10 cellular contexts compared by ENCODE assay signal in the genomic region with DNA sequence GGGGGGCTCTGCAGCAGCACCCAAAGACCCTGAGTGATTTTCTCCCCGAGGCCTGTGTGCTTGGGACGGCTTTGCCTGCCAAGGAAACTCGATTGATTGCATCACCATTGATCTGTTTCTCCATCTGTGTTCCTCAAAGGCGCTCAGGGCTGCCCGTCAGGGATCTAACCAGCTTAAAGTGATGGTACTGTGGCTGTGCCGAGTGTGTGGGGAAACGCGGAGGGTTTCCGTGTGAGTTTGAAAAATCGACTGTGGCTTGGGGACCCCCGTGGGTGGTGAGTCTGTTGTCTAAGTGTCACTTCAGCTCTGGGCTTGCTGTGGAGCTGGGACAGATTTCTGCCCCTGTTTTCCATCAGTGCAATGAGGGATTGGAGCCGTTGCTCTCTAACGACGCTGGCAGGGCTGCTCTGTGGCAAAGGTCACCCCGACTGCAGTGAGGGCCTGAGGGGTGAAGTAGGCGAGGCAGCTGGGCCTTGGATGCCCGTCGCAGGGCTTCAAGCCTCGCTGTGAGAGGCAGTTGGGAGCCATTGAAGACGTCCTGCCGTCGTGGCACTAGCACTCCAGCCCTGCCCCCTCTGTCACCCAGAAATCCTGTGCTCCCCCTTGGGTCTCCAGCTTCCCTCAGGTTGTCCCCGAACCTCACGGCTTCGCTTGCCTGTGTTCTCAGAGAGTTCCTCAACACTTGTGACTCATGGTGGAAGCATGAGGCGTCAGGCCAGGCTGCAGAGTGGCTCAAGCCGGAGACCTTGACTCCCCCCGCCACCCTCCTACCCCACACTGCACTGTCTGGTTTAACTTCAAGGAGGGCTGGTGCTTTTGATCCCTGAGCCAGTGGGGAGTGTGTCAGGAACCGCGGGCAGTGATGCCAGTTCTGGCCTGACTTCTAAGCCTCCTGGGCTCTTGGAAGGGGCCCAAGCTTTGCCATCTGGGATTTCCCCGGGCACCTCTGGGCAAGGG. TPM values are rescaled to one million over a fixed set of nuclear protein-coding genes. Genes with fewer than 3 reads are reported as not detected.
DNase-seq lines count a peak whose midpoint lies in the region; FAIRE-seq and TF ChIP-seq lines count a peak whose summit lies in the region.
"Had no signal": no experiment of that assay in that cellular context is flagged by ENCODE, and none has a peak within 500 bp of the region (broad histone marks: within the 10 kb centered on the region; RNA-seq: fewer than 3 reads in every experiment).

No MANE protein-coding gene starts in this region.

- H3K4me1 ChIP-seq in H1 (replicated peaks in 1 of 4; ENCODE audit: control insufficient read depth in 3 of 4, insufficient read depth in 4 of 4, low read length in 3 of 4) (peaks cover 0 to 12% (median 2%) of the 10 kb centered on the region in 4 experiments; a peak in 4 of 7 replicates), ovary (ENCODE audit: insufficient read depth) (peaks cover 13% of the 10 kb centered on the region)

- intact Hi-C loops in Calu3 (cut with micrococcal nuclease; ENCODE audit: unreplicated experiment): no loop called here
- intact Hi-C loops in ovary (cut with DNase I): no loop called here
- intact Hi-C loops in CD14-positive monocyte (cut with micrococcal nuclease): no loop called here

- TF ChIP-seq POLR2A in H1 (IDR thresholded peaks at IDR 0.05; ENCODE audit: control extremely low read depth in 1 of 2, low read depth in 2 of 2, low read length in 2 of 2) (no peak), ovary (IDR thresholded peaks at IDR 0.05) (no peak)

- H3K36me3 ChIP-seq in H1 (ENCODE audit: control insufficient read depth in 2 of 4, insufficient read depth in 4 of 4, low read length in 3 of 4) (no peaks in the 10 kb centered on the region), ovary (no peaks in the 10 kb centered on the region)

- no peaks in the 10 kb centered on the region for H3K23me2 ChIP-seq in H1 (ENCODE audit: low read depth, low read length)

- DNase-seq in Calu3 (peak; percentile 76), NCI-H1092 (lab: John Stamatoyannopoulos, UW) (peak; percentile 64), H1 (ENCODE audit: low read depth in 1 of 2, low spot score in 2 of 2) (no peak), ovary (peak; percentile 72 to 90 (median 79)), NOMO-1 treated with DMSO at 0.1 percent for 48 hours (lab: John Stamatoyannopoulos, UW; ENCODE audit: unreplicated experiment) (no peak), NCI-H345 treated with DMSO at 0.1 percent for 48 hours (lab: John Stamatoyannopoulos, UW; ENCODE audit: unreplicated experiment) (no peak), CD14-positive monocyte (ENCODE audit: low spot score) (no peak)
- DNase-seq in stimulated activated naive CD4-positive, alpha-beta T cell treated with Interleukin-2 at 50 U/mL for 16 hours (lab: John Stamatoyannopoulos, UW): no peak
- DNase-seq: NCI-H1436; stimulated activated naive CD8-positive, alpha-beta T cell treated with anti-CD3 and anti-CD28 coated beads, Interleukin-15, Interleukin-2, amounts not matched to agents 100 U/mL and 50 U/mL, for 24 hours had no signal

- no peaks in the 10 kb centered on the region for H4K20me1 ChIP-seq in H1 (replicated peaks in 1 of 2; ENCODE audit: control insufficient read depth in 1 of 2, insufficient read depth in 2 of 2, low read length in 2 of 2)

- no peak overlapping the region for H2AK5ac ChIP-seq in H1 (ENCODE audit: low read depth, low read length)

- H3K27ac ChIP-seq in H1 (ENCODE audit: low read depth, low read length): no peak overlapping the region
- H3K27ac ChIP-seq in ovary: peak overlapping the region in 1 of 2 donors; percentile 26

- H3K9ac ChIP-seq in H1 (replicated peaks in 1 of 4; ENCODE audit: extremely low read depth in 1 of 4, low read depth in 3 of 4, low read length in 3 of 4): no peak overlapping the region

- no peak overlapping the region for H3K56ac ChIP-seq in H1 (replicated peaks; ENCODE audit: insufficient read length, low read depth, low read length)

- H4K5ac ChIP-seq in H1 (ENCODE audit: insufficient read length, low read depth, low read length): no peak overlapping the region

- H3K9me3 ChIP-seq in H1 (ENCODE audit: insufficient read depth in 2 of 2, low read depth in 1 of 2, low read length in 1 of 2) (no peaks in the 10 kb centered on the region), ovary (no peaks in the 10 kb centered on the region)

- no peaks in the 10 kb centered on the region for H3K36me3 Mint-ChIP-seq in Calu3 (ENCODE audit: insufficient read depth, unreplicated experiment)
- no peaks in the 10 kb centered on the region for H3K36me3 Mint-ChIP-seq in CD14-positive monocyte

- no TSS peak for BruUV-seq in Calu3 (replicated peaks; lab: Mats Ljungman, UMichigan)

- TF ChIP-seq CTCF in Calu3 (IDR thresholded peaks at IDR 0.05; ENCODE audit: unreplicated experiment) (no peak), H1 (IDR thresholded peaks at IDR 0.05; ENCODE audit: control extremely low read depth in 1 of 3, insufficient read depth in 1 of 3, low read depth in 1 of 3, low read length in 3 of 3) (no peak), ovary (IDR thresholded peaks at IDR 0.05) (no peak), CD14-positive monocyte (IDR thresholded peaks at IDR 0.05) (no peak)

- no peak for TF ChIP-seq RAD21 in H1 (IDR thresholded peaks at IDR 0.05 in 1 of 2, conservative IDR thresholded peaks at IDR 0.05 in 1 of 2; ENCODE audit: low read depth in 2 of 2, low read length in 2 of 2)

- CTCF ChIA-PET in Calu3 (lab: Charles Lee): interaction anchor here (0.5 to 1.3 kb wide), 3 partner anchors 11 to 917 kb away, joined by 3 to 5 read pairs (median 4); no protein-coding TSS in a partner anchor
- CTCF ChIA-PET in H1 (lab: Charles Lee; ENCODE audit: partially characterized antibody): interaction anchor here (0.6 to 1.6 kb wide), 5 partner anchors 15 to 340 kb away, joined by 3 to 4 read pairs (median 3); no protein-coding TSS in a partner anchor

- no peak overlapping the region for H3K23ac ChIP-seq in H1 (ENCODE audit: insufficient read length)

- 81% methylated on average over 30 of the region's 31 CpGs; no CpG with 5 or more reads in 1 of the 2 experiments for WGBS in H1 (ENCODE audit: extremely low coverage in 1 of 2, insufficient coverage in 1 of 2, insufficient read length in 1 of 2, insufficient replicate concordance in 2 of 2, low coverage in 1 of 2, low lambda C conversion rate in 2 of 2, missing lambda C conversion rate in 1 of 2), 2 experiments
- 32 to 40% (median 33%) methylated on average over 31 of the region's 31 CpGs for WGBS in ovary, 3 donors

- POLR2A ChIA-PET in H1 (lab: Charles Lee; ENCODE audit: partially characterized antibody): interaction anchor here (0.6 kb wide), 1 partner anchor 50 kb away, joined by 3 read pairs; no protein-coding TSS in a partner anchor

- H3K79me2 ChIP-seq in H1 (ENCODE audit: control insufficient read depth in 1 of 2, insufficient read depth in 2 of 2, low read length in 2 of 2): no peaks in the 10 kb centered on the region

- H3K4me3 ChIP-seq in H1 (ENCODE audit: extremely low read depth in 1 of 4, insufficient read depth in 2 of 4, low read depth in 3 of 4, low read length in 4 of 4) (no peak overlapping the region), ovary (no peak overlapping the region)

- H3K27me3 Mint-ChIP-seq in Calu3 (ENCODE audit: unreplicated experiment) (peaks cover 38% of the 10 kb centered on the region), CD14-positive monocyte (ENCODE audit: low read depth in 3 of 3) (peaks cover 13 to 28% (median 15%) of the 10 kb centered on the region in 3 donors)

- H3K18ac ChIP-seq in H1 (ENCODE audit: extremely low read depth, low read length): peak overlapping the region; percentile 48; the same call in 1 of the 2 replicates

- H2BK5ac ChIP-seq in H1 (ENCODE audit: low read depth, low read length): no peak overlapping the region

- no peak overlapping the region for H3K4ac ChIP-seq in H1 (replicated peaks; ENCODE audit: insufficient read length, low read depth, low read length)

- no peak overlapping the region for H3K14ac ChIP-seq in H1 (ENCODE audit: insufficient read length)

- no peak overlapping the region for H2BK15ac ChIP-seq in H1 (ENCODE audit: low read length)

- no peak overlapping the region for H2BK12ac ChIP-seq in H1 (ENCODE audit: low read depth, low read length)

- no peaks in the 10 kb centered on the region for H3K79me1 ChIP-seq in H1 (ENCODE audit: low read depth, low read length)

- H3K27ac Mint-ChIP-seq in Calu3 (ENCODE audit: unreplicated experiment): peak overlapping the region; percentile 46
- peak overlapping the region in 1 of 7 donors; percentile 5 for H3K27ac Mint-ChIP-seq in CD14-positive monocyte

- no peak overlapping the region for H3K4me2 ChIP-seq in H1 (ENCODE audit: insufficient read depth in 1 of 2, low read depth in 2 of 2, low read length in 2 of 2)

- H3K4me1 Mint-ChIP-seq in Calu3 (ENCODE audit: low read depth, unreplicated experiment): peaks cover 20% of the 10 kb centered on the region
- H3K4me1 Mint-ChIP-seq in CD14-positive monocyte: no peaks in the 10 kb centered on the region

- H4K8ac ChIP-seq in H1 (ENCODE audit: extremely low read depth, insufficient read depth, low read length): no peak overlapping the region

- no peak overlapping the region for H2BK20ac ChIP-seq in H1 (ENCODE audit: low read length)

- H3K9me3 Mint-ChIP-seq in Calu3 (ENCODE audit: low read depth, unreplicated experiment) (no peaks in the 10 kb centered on the region), CD14-positive monocyte (no peaks in the 10 kb centered on the region)

- peaks cover 0 to 5% (median 1%) of the 10 kb centered on the region in 4 experiments; a peak in 4 of 7 replicates for H3K27me3 ChIP-seq in H1 (replicated peaks in 1 of 4; ENCODE audit: control insufficient read depth in 3 of 4, extremely low read depth in 1 of 4, insufficient read depth in 3 of 4, low read length in 3 of 4)
- no peaks in the 10 kb centered on the region for H3K27me3 ChIP-seq in ovary

- H4K91ac ChIP-seq in H1 (replicated peaks; ENCODE audit: insufficient read length, low read length): peak overlapping the region; percentile 54

- no peak for TF ChIP-seq EP300 in H1 (IDR thresholded peaks at IDR 0.05; ENCODE audit: borderline replicate concordance in 1 of 2, low read depth in 2 of 2, low read length in 2 of 2)
- no peak for TF ChIP-seq EP300 in ovary (IDR thresholded peaks at IDR 0.05)

- no peak overlapping the region for H2AFZ ChIP-seq in H1 (ENCODE audit: low read length)

- H2BK120ac ChIP-seq in H1 (replicated peaks; ENCODE audit: low read depth, low read length): no peak overlapping the region

- no peak for FAIRE-seq in H1 (lab: Jason Lieb, UNC)

- H3K4me3 Mint-ChIP-seq in Calu3 (ENCODE audit: low read depth, unreplicated experiment) (no peak overlapping the region), CD14-positive monocyte (no peak overlapping the region)

RNA-seq across cellular contexts. Expression of a gene that starts 21.8 kb away (rescaled TPM):
- total RNA-seq in Calu3 (2022) (0.05 and 0.07 TPM in 2 replicates), ovary (under 1 TPM in 6 of 7 donors, not detected in 1; 0.05 to 0.23 (median 0.11) TPM)
- 1.2 and 1.3 TPM in 2 replicates for total RNA-seq in H1 (2021; fragmentation: NEBNext Ultra II Directional; extraction: Animal tissue kit (Norgen Biotek cat#: 25700))
- polyA plus RNA-seq in H1 (2011; rRNA removed) (0.77 and 1.3 TPM in 2 replicates), ovary (under 1 TPM; 0.02 to 0.07 TPM), CD14-positive monocyte (not detected)
- 1.2 TPM for polyA plus RNA-seq in H1 (2011; cell fraction: cytosol; rRNA removed)
- 7.1 TPM for polyA plus RNA-seq in H1 (2011; cell fraction: nucleus; rRNA removed)
- 0.91 to 1.4 TPM (median 1.2 TPM) in 4 replicates for polyA plus RNA-seq in H1 (2012, experiment 1 of 2)
- polyA plus RNA-seq in H1 (2012, experiment 2 of 2): 0.71 TPM
- 1.3 TPM for polyA plus RNA-seq in H1 (2013, experiment 1 of 2)
- 1.3 TPM for polyA plus RNA-seq in H1 (2013, experiment 2 of 2)
- 1.00 and 1.3 TPM in 2 replicates for polyA minus RNA-seq in H1 (2011; rRNA and poly(A)+ RNA removed)
- 0.95 TPM for polyA minus RNA-seq in H1 (2011; cell fraction: cytosol; rRNA and poly(A)+ RNA removed)
- polyA minus RNA-seq in H1 (2011; cell fraction: nucleus; rRNA and poly(A)+ RNA removed): 1.6 TPM

RNA-seq across cellular contexts. Expression of a gene that starts 59.8 kb away (rescaled TPM):
- 82.9 and 87.7 TPM in 2 replicates for total RNA-seq in Calu3 (2022)
- total RNA-seq in H1 (2021; fragmentation: NEBNext Ultra II Directional; extraction: Animal tissue kit (Norgen Biotek cat#: 25700)): 77.5 and 77.9 TPM in 2 replicates
- polyA plus RNA-seq in H1 (2011; rRNA removed): 97.9 and 120 TPM in 2 replicates
- polyA plus RNA-seq in H1 (2011; cell fraction: cytosol; rRNA removed): 120 TPM
- polyA plus RNA-seq in H1 (2011; cell fraction: nucleus; rRNA removed): 94.6 TPM
- 79.6 to 99.4 TPM (median 89.0 TPM) in 4 replicates for polyA plus RNA-seq in H1 (2012, experiment 1 of 2)
- 100 TPM for polyA plus RNA-seq in H1 (2012, experiment 2 of 2)
- 71.2 TPM for polyA plus RNA-seq in H1 (2013, experiment 1 of 2)
- polyA plus RNA-seq in H1 (2013, experiment 2 of 2): 71.6 TPM
- polyA minus RNA-seq in H1 (2011; rRNA and poly(A)+ RNA removed): 7.8 and 8.1 TPM in 2 replicates
- polyA minus RNA-seq in H1 (2011; cell fraction: cytosol; rRNA and poly(A)+ RNA removed): 16.2 TPM
- polyA minus RNA-seq in H1 (2011; cell fraction: nucleus; rRNA and poly(A)+ RNA removed): 23.8 TPM
- total RNA-seq in ovary: 100 to 1,000 TPM in 1 of 7 donors, 10 to 100 TPM in 6; 41.9 to 117 (median 44.2) TPM
- 100 to 1,000 TPM in 1 of 2 donors, 1 to 10 TPM in 1; 9.1 to 130 TPM for polyA plus RNA-seq in ovary
- polyA plus RNA-seq in CD14-positive monocyte: 100 to 1,000 TPM in 1 of 2 donors, 10 to 100 TPM in 1; 73.5 to 106 TPM

Comparison
In these comparisons a context has a peak if more than half of its experiments do, and no peak if none do; other contexts are left out.
1. DNase-seq: peak in Calu3 (single experiment), NCI-H1092 (single experiment) and ovary (5 of 5); none in H1 (0 of 2), NOMO-1 treated with DMSO at 0.1 percent for 48 hours (single experiment), stimulated activated naive CD4-positive, alpha-beta T cell treated with Interleukin-2 at 50 U/mL for 16 hours (single experiment), NCI-H345 treated with DMSO at 0.1 percent for 48 hours (single experiment) and CD14-positive monocyte (single experiment).